ENCODE assay signal across 1 cellular context in genomic region chrX:11264925-11265324, GRCh38.
TF ChIP-seq lines count a peak whose summit lies in the region.

No MANE protein-coding gene starts in this region.

TF ChIP-seq in GM12878, 131 proteins besides CTCF, POLR2A, EP300 and RAD21:
- peak in 1 of 2 experiments; percentile 22; a peak in 1 of 4 replicates for TF ChIP-seq IKZF2 (IDR thresholded peaks at IDR 0.05)
- 0 out of 2 replicates have a peak, but pooled peaks have one; percentile 23 for TF ChIP-seq BCL11A (IDR thresholded peaks at IDR 0.05; ENCODE audit: low read depth, low read length)
- TF ChIP-seq JUNB (IDR thresholded peaks at IDR 0.05) = no peak
- TF ChIP-seq RCOR1 (conservative IDR thresholded peaks at IDR 0.05; ENCODE audit: low read depth, low read length) = no peak
